8 cellular contexts compared by ENCODE assay signal in the genomic region with DNA sequence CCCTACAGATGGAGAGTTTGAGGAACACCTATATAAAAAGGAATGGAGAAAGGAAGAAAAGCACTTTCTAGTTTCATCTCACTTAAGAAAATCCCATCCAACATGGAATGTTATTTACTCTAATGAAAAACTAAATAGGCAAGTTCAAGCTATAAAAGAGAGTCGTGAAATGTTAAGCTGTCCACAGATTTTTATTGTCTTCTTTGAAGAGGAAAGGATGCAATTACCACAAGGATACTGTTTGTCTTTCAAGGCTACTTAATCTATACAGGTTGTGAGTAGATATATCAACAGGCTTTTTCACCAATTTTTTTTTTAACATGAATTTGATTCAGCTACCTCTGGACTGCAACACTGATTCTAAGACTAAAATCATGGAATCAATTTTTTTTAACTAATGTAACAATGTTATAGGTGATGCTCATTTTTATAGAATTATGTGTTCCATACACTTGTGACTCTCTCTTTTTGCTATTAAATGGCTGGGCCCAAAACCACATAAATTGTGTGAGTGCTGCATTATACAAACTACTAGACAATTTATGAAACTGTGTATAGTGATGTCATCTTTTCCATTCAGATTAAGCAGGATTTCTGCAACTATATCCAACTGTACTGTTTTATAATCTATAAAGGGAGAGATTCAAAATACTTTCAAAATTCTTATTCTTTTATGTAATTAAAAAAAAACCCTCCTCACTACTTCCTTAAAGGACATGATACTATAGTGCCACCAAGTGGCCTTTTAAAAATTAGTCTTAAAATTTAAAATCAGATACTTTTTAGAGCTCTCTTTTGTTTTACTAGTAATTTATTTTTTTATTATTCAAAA. TPM values are rescaled to one million over a fixed set of nuclear protein-coding genes. Genes with fewer than 3 reads are reported as not detected.
A peak's percentile ranks its signal among the peaks of the same experiment; 100 is the strongest.
DNase-seq lines count a peak whose midpoint lies in the region; ATAC-seq and TF ChIP-seq lines count a peak whose summit lies in the region.

No MANE protein-coding gene starts in this region.

- POLR2A ChIA-PET in Caco-2 (lab: Charles Lee), result interaction anchor here (0.6 to 1.4 kb wide), 5 partner anchors 19 to 454 kb away, joined by 3 to 5 read pairs (median 3); a partner anchor contains a TSS

- TF ChIP-seq CTCF in Caco-2 (IDR thresholded peaks at IDR 0.05; ENCODE audit: insufficient read depth in 1 of 2, low read depth in 1 of 2, low read length in 1 of 2, severe bottlenecking in 1 of 2, unreplicated experiment in 1 of 2) (peak; percentile 38 to 77), fibroblast of pulmonary artery (IDR thresholded peaks at IDR 0.05; ENCODE audit: low read length, missing control alignments) (peak; percentile 33), retinal pigment epithelial cell (conservative IDR thresholded peaks at IDR 0.05; ENCODE audit: low read depth, low read length) (peak; percentile 25)

- BruUV-seq in Caco-2 (replicated peaks; lab: Mats Ljungman, UMichigan), result no TSS peak

- H3K36me3 ChIP-seq in Caco-2 (ENCODE audit: control insufficient read depth, insufficient read depth, low read length), result peaks cover 2% of the 10 kb centered on the region

- intact Hi-C loops in Caco-2 (cut with micrococcal nuclease; ENCODE audit: unreplicated experiment), result loop anchor here (1.0 to 2.0 kb wide), 5 partner anchors 164 to 452 kb away; a partner anchor contains a TSS
- intact Hi-C loops in activated CD4-positive, alpha-beta T cell treated with anti-CD3 and anti-CD28 coated beads, Interleukin-2, amount 10 ng/mL, durations not matched to agents 24 days and 14 days (cut with micrococcal nuclease), result loop anchor here (1.0 to 5.0 kb wide), 5 partner anchors 64 to 454 kb away; a partner anchor contains a TSS

- H3K27me3 Mint-ChIP-seq in Caco-2 (ENCODE audit: insufficient read depth, unreplicated experiment), result no peaks in the 10 kb centered on the region
- no peaks in the 10 kb centered on the region for H3K27me3 Mint-ChIP-seq in activated CD4-positive, alpha-beta T cell treated with anti-CD3 and anti-CD28 coated beads, Interleukin-2, amount 10 ng/mL, durations not matched to agents 24 days and 14 days

- H3K27me3 ChIP-seq in Caco-2 (replicated peaks; ENCODE audit: control insufficient read depth, insufficient read depth, low read length), result no peaks in the 10 kb centered on the region

- no peak overlapping the region for H3K4me3 Mint-ChIP-seq in Caco-2 (ENCODE audit: unreplicated experiment)
- no peak overlapping the region for H3K4me3 Mint-ChIP-seq in activated CD4-positive, alpha-beta T cell treated with anti-CD3 and anti-CD28 coated beads, Interleukin-2, amount 10 ng/mL, durations not matched to agents 24 days and 14 days

- H3K4me3 ChIP-seq in Caco-2 (ENCODE audit: low read depth, low read length) (no peak overlapping the region), fibroblast of pulmonary artery (replicated peaks; ENCODE audit: low read depth, low read length) (no peak overlapping the region), retinal pigment epithelial cell (ENCODE audit: low read length) (no peak overlapping the region)

- H3K36me3 Mint-ChIP-seq in Caco-2 (ENCODE audit: insufficient read depth, unreplicated experiment), result peaks cover 24% of the 10 kb centered on the region
- peaks cover 20% of the 10 kb centered on the region for H3K36me3 Mint-ChIP-seq in activated CD4-positive, alpha-beta T cell treated with anti-CD3 and anti-CD28 coated beads, Interleukin-2, amount 10 ng/mL, durations not matched to agents 24 days and 14 days (ENCODE audit: low read depth)

- H3K4me1 Mint-ChIP-seq in Caco-2 (ENCODE audit: low read depth, unreplicated experiment), result peaks cover 19% of the 10 kb centered on the region
- H3K4me1 Mint-ChIP-seq in activated CD4-positive, alpha-beta T cell treated with anti-CD3 and anti-CD28 coated beads, Interleukin-2, amount 10 ng/mL, durations not matched to agents 24 days and 14 days, result peaks cover 11% of the 10 kb centered on the region

- H3K9me3 Mint-ChIP-seq in Caco-2 (ENCODE audit: unreplicated experiment), result no peaks in the 10 kb centered on the region
- no peaks in the 10 kb centered on the region for H3K9me3 Mint-ChIP-seq in activated CD4-positive, alpha-beta T cell treated with anti-CD3 and anti-CD28 coated beads, Interleukin-2, amount 10 ng/mL, durations not matched to agents 24 days and 14 days

- CTCF ChIA-PET in Caco-2 (lab: Charles Lee), result interaction anchor here (0.6 to 2.2 kb wide), 20 partner anchors 9 to 506 kb away, joined by 3 to 22 read pairs (median 4); a partner anchor contains a TSS

- H3K27ac Mint-ChIP-seq in Caco-2 (ENCODE audit: unreplicated experiment), result no peak overlapping the region
- H3K27ac Mint-ChIP-seq in activated CD4-positive, alpha-beta T cell treated with anti-CD3 and anti-CD28 coated beads, Interleukin-2, amount 10 ng/mL, durations not matched to agents 24 days and 14 days, result no peak overlapping the region

- DNase-seq in Caco-2 (peak in 1 of 2 experiments; percentile 27), LoVo (ENCODE audit: low spot score) (peak; percentile 69), SK-N-DZ (ENCODE audit: low spot score) (peak; percentile 30), fibroblast of pulmonary artery (ENCODE audit: low read depth) (peak; percentile 78), retinal pigment epithelial cell (ENCODE audit: low read depth) (no peak)
- no peak for DNase-seq in activated CD4-positive, alpha-beta T cell treated with anti-CD3 and anti-CD28 coated beads, Interleukin-2, amount 10 ng/mL, durations not matched to agents 24 days and 14 days

- peaks cover 11% of the 10 kb centered on the region for H3K4me1 ChIP-seq in Caco-2

- no peaks in the 10 kb centered on the region for H3K9me3 ChIP-seq in Caco-2

- ATAC-seq in GM18511 (IDR thresholded peaks at IDR 0.05; ENCODE audit: unreplicated experiment), result no peak
- ATAC-seq in GM19023 (IDR thresholded peaks at IDR 0.05; ENCODE audit: unreplicated experiment), result no peak

RNA-seq across cellular contexts. Expression of a gene that starts 26.7 kb away (rescaled TPM):
- 35.4 and 36.0 TPM in 2 replicates for total RNA-seq in Caco-2 (2022)
- 10.4 and 14.5 TPM in 2 replicates for polyA plus RNA-seq in SK-N-DZ (2014; cell fraction: cytosol; rRNA removed)
- polyA plus RNA-seq in SK-N-DZ (2014; cell fraction: nucleus; rRNA removed), result 6.9 and 7.6 TPM in 2 replicates
- total RNA-seq in activated CD4-positive, alpha-beta T cell treated with anti-CD3 and anti-CD28 coated beads, Interleukin-2, amount 10 ng/mL, durations not matched to agents 24 days and 14 days, result 55.9 and 58.8 TPM in 2 replicates

Comparison
In these comparisons a context has a peak if more than half of its experiments do, and no peak if none do; other contexts are left out.
1. DNase-seq: peak in LoVo (single experiment), SK-N-DZ (single experiment) and fibroblast of pulmonary artery (single experiment); none in retinal pigment epithelial cell (single experiment) and activated CD4-positive, alpha-beta T cell treated with anti-CD3 and anti-CD28 coated beads, Interleukin-2, amount 10 ng/mL, durations not matched to agents 24 days and 14 days (single experiment).
2. Peak in every context shown above with its lines, with median percentiles within 50 percentile points of each other: CTCF ChIP-seq.